Comparison of ENCODE assay signal across 8 cellular contexts in the genomic region with DNA sequence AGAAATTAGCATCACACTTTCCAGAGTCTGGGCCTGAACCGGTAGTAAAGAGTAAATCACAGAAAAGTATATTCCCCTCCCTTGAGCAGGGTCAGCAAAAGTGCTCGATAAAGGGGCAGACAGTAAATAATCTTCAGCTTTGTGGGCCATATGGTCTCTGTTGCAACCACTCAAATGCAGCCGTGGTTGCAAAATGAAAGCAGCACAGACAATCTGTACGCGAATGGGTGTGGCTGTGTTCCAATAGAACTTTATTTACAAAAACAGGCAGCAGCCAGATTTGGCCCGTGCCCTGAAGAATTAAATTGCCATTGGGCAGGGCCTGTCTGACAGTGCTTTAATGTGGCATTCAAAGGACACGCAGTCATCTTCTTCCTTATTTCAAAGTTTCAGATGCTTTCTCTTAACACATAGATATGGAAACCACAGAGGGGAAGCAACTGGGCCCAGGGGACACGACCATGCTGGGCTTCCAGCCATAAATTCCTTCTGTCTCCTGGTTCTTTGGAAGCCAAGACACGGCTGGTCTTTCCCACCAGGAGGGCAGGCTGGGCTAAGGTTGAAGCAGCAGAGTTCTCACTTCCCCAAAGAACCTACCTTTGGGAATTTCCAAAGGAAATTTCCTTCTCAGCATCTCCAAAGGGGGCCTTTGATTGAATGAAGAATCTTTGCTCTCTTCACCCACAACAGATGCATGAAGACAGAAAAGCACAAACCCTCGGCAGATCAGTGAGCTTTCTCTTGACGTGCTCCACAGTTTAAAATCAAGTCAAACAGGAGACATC.
DNase-seq lines count a peak whose midpoint lies in the region; ATAC-seq and TF ChIP-seq lines count a peak whose summit lies in the region.

No MANE protein-coding gene starts in this region.

- peak overlapping the region; percentile 35 for H3K4me2 ChIP-seq in OCI-LY3 (ENCODE audit: low read length)
- H3K4me2 ChIP-seq in neuronal stem cell (ENCODE audit: insufficient read depth, low read length, poor library complexity, severe bottlenecking), result no peak overlapping the region

- H3K27ac ChIP-seq in OCI-LY3 (ENCODE audit: low read length) (no peak overlapping the region), neuronal stem cell (replicated peaks; ENCODE audit: low read length) (no peak overlapping the region)
- H3K27ac ChIP-seq in effector memory CD4-positive, alpha-beta T cell (ENCODE audit: insufficient read depth, low read length, poor library complexity, severe bottlenecking), result no peak overlapping the region

- no peak overlapping the region for H3K14ac ChIP-seq in neuronal stem cell (ENCODE audit: low read length)

- H3K4ac ChIP-seq in neuronal stem cell (ENCODE audit: low read length), result no peak overlapping the region

- H2AK5ac ChIP-seq in neuronal stem cell (ENCODE audit: low read depth, low read length), result no peak overlapping the region

- no peak overlapping the region for H2BK120ac ChIP-seq in neuronal stem cell (ENCODE audit: low read depth, low read length)

- no peak overlapping the region for H3K9ac ChIP-seq in OCI-LY3 (ENCODE audit: low read length)
- no peak overlapping the region for H3K9ac ChIP-seq in neuronal stem cell (ENCODE audit: low read depth, low read length, poor library complexity)

- peaks cover 38% of the 10 kb centered on the region for H4K20me1 ChIP-seq in OCI-LY3 (ENCODE audit: insufficient read depth, low read length)

- DNase-seq in AG09309 (ENCODE audit: low read depth) (peak; percentile 61), GM20000 (ENCODE audit: low spot score) (peak; percentile 39), neuronal stem cell (ENCODE audit: low spot score) (no peak)
- DNase-seq in effector memory CD4-positive, alpha-beta T cell, result no peak

- H3K18ac ChIP-seq in neuronal stem cell (ENCODE audit: low read length), result no peak overlapping the region

- H3K4me1 ChIP-seq in OCI-LY3 (ENCODE audit: low read length) (peaks cover 11% of the 10 kb centered on the region), neuronal stem cell (ENCODE audit: control insufficient read depth in 2 of 2, insufficient read depth in 1 of 2, low read depth in 1 of 2, low read length in 2 of 2) (peaks cover 3 to 11% of the 10 kb centered on the region in 2 donors)
- peaks cover 5% of the 10 kb centered on the region for H3K4me1 ChIP-seq in effector memory CD4-positive, alpha-beta T cell (ENCODE audit: control insufficient read depth, insufficient read depth, low read length, poor library complexity, severe bottlenecking)

- H3K79me1 ChIP-seq in neuronal stem cell (ENCODE audit: low read depth, low read length), result no peaks in the 10 kb centered on the region

- H4K91ac ChIP-seq in neuronal stem cell (ENCODE audit: low read depth, low read length, poor library complexity), result no peak overlapping the region

- H2BK15ac ChIP-seq in neuronal stem cell (ENCODE audit: low read length), result no peak overlapping the region

- no peak overlapping the region for H2AFZ ChIP-seq in OCI-LY3 (ENCODE audit: low read depth, low read length)
- H2AFZ ChIP-seq in neuronal stem cell (ENCODE audit: low read length), result no peak overlapping the region

- peaks cover 97% of the 10 kb centered on the region for H3K27me3 ChIP-seq in OCI-LY3 (ENCODE audit: low read depth, low read length)
- H3K27me3 ChIP-seq in effector memory CD4-positive, alpha-beta T cell (replicated peaks; ENCODE audit: control insufficient read depth, insufficient read depth, low read length, poor library complexity, severe bottlenecking), result no peaks in the 10 kb centered on the region
- peaks cover 0 to 4% (median 0%) of the 10 kb centered on the region in 3 experiments for H3K27me3 ChIP-seq in neuronal stem cell (ENCODE audit: control insufficient read depth in 3 of 3, insufficient read depth in 3 of 3, low read depth in 1 of 3, low read length in 3 of 3)

- H2BK12ac ChIP-seq in neuronal stem cell (ENCODE audit: low read length), result peak overlapping the region; percentile 27

- no peak overlapping the region for H4K8ac ChIP-seq in neuronal stem cell (ENCODE audit: low read depth, low read length)

- no peak for TF ChIP-seq CTCF in AG09309 (IDR thresholded peaks at IDR 0.05; ENCODE audit: control insufficient read depth, insufficient read depth, low read depth, low read length, missing control alignments)
- TF ChIP-seq CTCF in GM20000 (IDR thresholded peaks at IDR 0.05; ENCODE audit: extremely low read depth, missing control alignments), result no peak
- TF ChIP-seq CTCF in OCI-LY3 (IDR thresholded peaks at IDR 0.05; ENCODE audit: low read depth, low read length), result no peak

- ATAC-seq in GM21515 (IDR thresholded peaks at IDR 0.05; ENCODE audit: unreplicated experiment), result no peak
- no peak for ATAC-seq in HG03439 (IDR thresholded peaks at IDR 0.05; ENCODE audit: unreplicated experiment)
- no peak for ATAC-seq in HG03095 (IDR thresholded peaks at IDR 0.05; ENCODE audit: unreplicated experiment)

- no peak overlapping the region for H2BK5ac ChIP-seq in neuronal stem cell (ENCODE audit: low read length)

- H3K9me3 ChIP-seq in OCI-LY3 (ENCODE audit: insufficient read depth, low read length) (no peaks in the 10 kb centered on the region), neuronal stem cell (replicated peaks in 1 of 2; ENCODE audit: control insufficient read depth in 2 of 2, insufficient read depth in 1 of 2, low read depth in 1 of 2, low read length in 2 of 2) (no peaks in the 10 kb centered on the region)
- H3K9me3 ChIP-seq in effector memory CD4-positive, alpha-beta T cell (ENCODE audit: control insufficient read depth, low read length), result no peaks in the 10 kb centered on the region

- H3K23ac ChIP-seq in neuronal stem cell (ENCODE audit: low read depth, low read length, poor library complexity), result no peak overlapping the region

- no CpG with 5 or more reads among the region's 11 CpGs for WGBS in neuronal stem cell (ENCODE audit: extremely low coverage in 2 of 2, insufficient read length in 2 of 2, insufficient replicate concordance in 1 of 2), 2 donors

- no peak overlapping the region for H3K4me3 ChIP-seq in AG09309 (ENCODE audit: control insufficient read depth, low read depth, low read length)
- H3K4me3 ChIP-seq in OCI-LY3 (ENCODE audit: low read length), result no peak overlapping the region
- peak overlapping the region; percentile 6 for H3K4me3 ChIP-seq in effector memory CD4-positive, alpha-beta T cell (ENCODE audit: insufficient read depth, low read depth, low read length, poor library complexity, severe bottlenecking)
- no peak overlapping the region for H3K4me3 ChIP-seq in neuronal stem cell (ENCODE audit: low read length in 2 of 2)

- H3K36me3 ChIP-seq in OCI-LY3 (replicated peaks; ENCODE audit: low read depth, low read length) (no peaks in the 10 kb centered on the region), neuronal stem cell (replicated peaks in 1 of 2; ENCODE audit: control insufficient read depth in 2 of 2, insufficient read depth in 2 of 2, low read length in 2 of 2) (no peaks in the 10 kb centered on the region)
- H3K36me3 ChIP-seq in effector memory CD4-positive, alpha-beta T cell (ENCODE audit: control insufficient read depth, insufficient read depth, low read length), result no peaks in the 10 kb centered on the region

- H3K79me2 ChIP-seq in OCI-LY3 (ENCODE audit: low read length), result no peaks in the 10 kb centered on the region

Comparison
In these comparisons a context has a peak if more than half of its experiments do, and no peak if none do; other contexts are left out.
1. DNase-seq: peak in AG09309 (single experiment) and GM20000 (single experiment); none in effector memory CD4-positive, alpha-beta T cell (0 of 3) and neuronal stem cell (single experiment).